ENCODE assay signal across 13 cellular contexts in genomic region chr20:63472159-63472811, GRCh38. TPM values are rescaled to one million over a fixed set of nuclear protein-coding genes. Genes with fewer than 3 reads are reported as not detected.
A peak's percentile ranks its signal among the peaks of the same experiment; 100 is the strongest.
DNase-seq lines count a peak whose midpoint lies in the region; ATAC-seq and TF ChIP-seq lines count a peak whose summit lies in the region.
"Had no signal": no experiment of that assay in that cellular context is flagged by ENCODE, and none has a peak within 500 bp of the region (broad histone marks: within the 10 kb centered on the region; RNA-seq: fewer than 3 reads in every experiment).

TSS of gene KCNQ2 (minus strand) at chr20:63472655. CDS start at chr20:63472463, 192 bp downstream.

- WGBS in heart right ventricle, 2 donors, result 0 to 1% methylated on average over 51 to 87 of the region's 88 CpGs
- 1% methylated on average over 74 of the region's 88 CpGs; no CpG with 5 or more reads in 1 of the 2 donors for WGBS in testis, 2 donors

- H3K27ac ChIP-seq in cardiac muscle cell (no peak within 1 kb of the TSS), heart right ventricle (no peak within 1 kb of the TSS), iPS-18a (ENCODE audit: low read length) (no peak within 1 kb of the TSS), testis (no peak within 1 kb of the TSS)

- H3K4me1 Mint-ChIP-seq in CD14-positive monocyte, result no peaks in the 10 kb centered on the region

- peaks cover 0 to 5% (median 0%) of the 10 kb centered on the region in 7 donors for H3K9me3 Mint-ChIP-seq in CD14-positive monocyte
- H3K9me3 Mint-ChIP-seq: activated naive CD4-positive, alpha-beta T cell treated with anti-CD3 and anti-CD28 coated beads for 36 hours; CD4-positive, alpha-beta T cell had no signal

- H3K4me1 ChIP-seq in cardiac muscle cell (ENCODE audit: low read depth) (no peaks in the 10 kb centered on the region), heart right ventricle (peaks cover 0 to 13% (median 9%) of the 10 kb centered on the region in 9 donors), iPS-18a (ENCODE audit: control insufficient read depth, low read depth, low read length) (peaks cover 8% of the 10 kb centered on the region), testis (no peaks in the 10 kb centered on the region)

- H3K27me3 ChIP-seq in cardiac muscle cell (peaks cover 45% of the 10 kb centered on the region), heart right ventricle (peaks cover 21 to 93% (median 83%) of the 10 kb centered on the region in 7 donors), iPS-18a (ENCODE audit: control insufficient read depth, insufficient read depth, low read length) (peaks cover 30% of the 10 kb centered on the region), testis (no peaks in the 10 kb centered on the region)

- H3K27ac Mint-ChIP-seq in CD14-positive monocyte, result no peak within 1 kb of the TSS
- H3K27ac Mint-ChIP-seq: activated naive CD4-positive, alpha-beta T cell treated with anti-CD3 and anti-CD28 coated beads for 36 hours; CD4-positive, alpha-beta T cell had no signal

- H3K27me3 Mint-ChIP-seq in CD14-positive monocyte (ENCODE audit: low read depth in 3 of 3), result peaks cover 38 to 72% (median 57%) of the 10 kb centered on the region in 3 donors

- no peaks in the 10 kb centered on the region for H3K36me3 Mint-ChIP-seq in CD14-positive monocyte

- H3K4me3 ChIP-seq in cardiac muscle cell, result peak within 1 kb of the TSS; percentile 40
- peak within 1 kb of the TSS in 5 of 10 donors; percentile 10 to 24 (median 13) for H3K4me3 ChIP-seq in heart right ventricle
- H3K4me3 ChIP-seq in iPS-18a (ENCODE audit: low read length), result peak within 1 kb of the TSS; percentile 68
- peak within 1 kb of the TSS; percentile 31 to 43 for H3K4me3 ChIP-seq in testis

- TF ChIP-seq CTCF in cardiac muscle cell (IDR thresholded peaks at IDR 0.05; ENCODE audit: low read depth, low read length), result no peak
- no peak for TF ChIP-seq CTCF in heart right ventricle (IDR thresholded peaks at IDR 0.05)
- no peak for TF ChIP-seq CTCF in testis (IDR thresholded peaks at IDR 0.05)
- no peak for TF ChIP-seq CTCF in CD14-positive monocyte (IDR thresholded peaks at IDR 0.05)

- TF ChIP-seq POLR2A in testis (IDR thresholded peaks at IDR 0.05), result no peak

- ATAC-seq in heart right ventricle, result no peak
- ATAC-seq: activated CD4-positive, CD25-positive, alpha-beta regulatory T cell treated with anti-CD3 and anti-CD28 coated beads, Interleukin-2, amount 50 U/mL, for 24 hours had no signal

- intact Hi-C loops in heart right ventricle (cut with DNase I), result loop anchor here in 1 of 10 donors (10.0 kb wide), 1 partner anchor 1677 kb away; no protein-coding TSS in a partner anchor
- intact Hi-C loops in testis (cut with DNase I; ENCODE audit: low total_unique reads), result no loop called here
- intact Hi-C loops in CD14-positive monocyte (cut with micrococcal nuclease), result no loop called here

- no peaks in the 10 kb centered on the region for H3K36me3 ChIP-seq in cardiac muscle cell
- no peaks in the 10 kb centered on the region for H3K36me3 ChIP-seq in heart right ventricle
- no peaks in the 10 kb centered on the region for H3K36me3 ChIP-seq in iPS-18a (ENCODE audit: control insufficient read depth, low read depth, low read length)
- no peaks in the 10 kb centered on the region for H3K36me3 ChIP-seq in testis (ENCODE audit: low read depth, missing control alignments)

- H3K9ac ChIP-seq in iPS-18a (ENCODE audit: low read length), result no peak within 1 kb of the TSS

- no peaks in the 10 kb centered on the region for H3K9me3 ChIP-seq in cardiac muscle cell (ENCODE audit: low read depth)
- no peaks in the 10 kb centered on the region for H3K9me3 ChIP-seq in heart right ventricle
- no peaks in the 10 kb centered on the region for H3K9me3 ChIP-seq in iPS-18a (ENCODE audit: control insufficient read depth, low read depth, low read length)
- no peaks in the 10 kb centered on the region for H3K9me3 ChIP-seq in testis

- H3K4me3 Mint-ChIP-seq in CD14-positive monocyte, result peak within 1 kb of the TSS in 1 of 2 donors; percentile 26
- H3K4me3 Mint-ChIP-seq: activated naive CD4-positive, alpha-beta T cell treated with anti-CD3 and anti-CD28 coated beads for 36 hours; CD4-positive, alpha-beta T cell had no signal

- peak in 1 of 2 donors; percentile 40 for DNase-seq in cardiac muscle cell (ENCODE audit: low read depth in 1 of 2, low spot score in 1 of 2)
- DNase-seq in heart right ventricle, result no peak
- DNase-seq in NCI-H69 (lab: John Stamatoyannopoulos, UW), result peak; percentile 71
- no peak for DNase-seq in testis
- DNase-seq in GM19240 (ENCODE audit: insufficient read length, low spot score), result no peak
- DNase-seq in SKM-1 treated with dmso at 0.1 percent for 144 hours (lab: John Stamatoyannopoulos, UW; ENCODE audit: unreplicated experiment), result no peak
- DNase-seq in CD14-positive monocyte (ENCODE audit: low spot score), result no peak
- DNase-seq: activated naive CD4-positive, alpha-beta T cell treated with anti-CD3 and anti-CD28 coated beads for 36 hours; CD4-positive, alpha-beta T cell had no signal

RNA-seq across cellular contexts. Expression of gene KCNQ2, which starts in this region (rescaled TPM):
- 13.7 and 18.0 TPM in 2 replicates for total RNA-seq in cardiac muscle cell
- polyA plus RNA-seq in cardiac muscle cell, result 17.3 and 18.6 TPM in 2 replicates
- 1 to 10 TPM in 3 of 10 donors, under 1 TPM in 1, not detected in 6; 0.26 to 3.8 (median 1.9) TPM for total RNA-seq in heart right ventricle
- under 1 TPM in 1 of 2 donors, not detected in 1; 0.03 TPM for polyA plus RNA-seq in heart right ventricle
- 10 to 100 TPM; 49.2 to 60.9 TPM for total RNA-seq in testis
- polyA plus RNA-seq in testis (ENCODE audit: insufficient read depth, low read depth, low replicate concordance), result 36.2 TPM
- not detected for polyA plus RNA-seq in CD14-positive monocyte
- total RNA-seq: activated naive CD4-positive, alpha-beta T cell treated with anti-CD3 and anti-CD28 coated beads for 36 hours; CD4-positive, alpha-beta T cell; M059J; posterior vena cava had no signal

Comparison
In these comparisons a context has a peak if more than half of its experiments do, and no peak if none do; other contexts are left out.
1. RNA of gene KCNQ2 (polyA plus RNA-seq): 36.2 TPM in testis (single experiment) and 17.3 to 18.6 TPM in cardiac muscle cell; 0.03 TPM in heart right ventricle and not detected in CD14-positive monocyte; every median in the first group is over 10 times any median in the second.